2 cellular contexts compared by ENCODE assay signal in genomic region chr11:65434057-65434666, GRCh38.
TF ChIP-seq lines count a peak whose summit lies in the region.

No MANE protein-coding gene starts in this region.

TF ChIP-seq in PFSK-1, 5 proteins besides CTCF, POLR2A, EP300 and RAD21:
- TF ChIP-seq POLR2AphosphoS5 (IDR thresholded peaks at IDR 0.05; ENCODE audit: low read depth, low read length) (0 out of 2 replicates have a peak, but pooled peaks have one; percentile 4), SIN3A (IDR thresholded peaks at IDR 0.05; ENCODE audit: borderline replicate concordance, insufficient read depth, low read length) (no peak)

TF ChIP-seq in endothelial cell of umbilical vein, 7 proteins besides CTCF, POLR2A, EP300 and RAD21:
- no peak for TF ChIP-seq GATA2 (IDR thresholded peaks at IDR 0.05; ENCODE audit: insufficient read depth, insufficient read length, low read depth, low read length)
- TF ChIP-seq POLR2AphosphoS5 (IDR thresholded peaks at IDR 0.05; ENCODE audit: insufficient read depth, low read depth, low read length), result peak; percentile 39
